In the genomic region with DNA sequence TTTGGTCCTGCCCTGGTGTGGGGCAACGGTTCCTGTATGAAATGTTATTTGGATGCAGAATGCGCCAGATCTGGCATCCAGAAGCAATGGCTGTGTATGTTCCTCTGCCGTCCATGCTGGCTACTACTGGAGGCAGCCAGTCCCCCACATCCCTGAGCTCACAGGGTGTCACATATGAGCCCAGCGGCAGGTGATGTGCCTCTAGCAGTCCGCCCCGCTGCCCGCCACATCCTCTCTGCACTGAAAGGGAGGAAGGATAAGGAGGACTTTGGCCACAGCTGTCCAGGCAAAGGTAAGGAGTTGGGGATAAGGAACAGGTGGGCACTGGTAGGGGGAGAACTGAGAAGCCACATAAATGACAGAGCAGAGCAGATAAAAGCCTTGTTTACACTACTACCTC, we compare ENCODE assay signal across 35 cellular contexts.
DNase-seq lines count a peak whose midpoint lies in the region; ATAC-seq and TF ChIP-seq lines count a peak whose summit lies in the region.
"Had no signal": no experiment of that assay in that cellular context is flagged by ENCODE, and none has a peak within 500 bp of the region (broad histone marks: within the 10 kb centered on the region; RNA-seq: fewer than 3 reads in every experiment).

No MANE protein-coding gene starts in this region.

- no peak overlapping the region for H3K56ac ChIP-seq in H9 (ENCODE audit: insufficient read length, low read depth, low read length)

- H2BK5ac ChIP-seq in H9 (ENCODE audit: insufficient read length, low read length) (no peak overlapping the region), neuronal stem cell (ENCODE audit: low read length) (no peak overlapping the region)

- H3K4me3 ChIP-seq in esophagus muscularis mucosa (no peak overlapping the region), neuronal stem cell (ENCODE audit: low read length in 2 of 2) (no peak overlapping the region)
- H3K4me3 ChIP-seq: A549; BLaER1; BLaER1 treated with 17β-estradiol and CSF1 and Interleukin-3, amounts not matched to agents 10 nM and 100 nM had no signal

- no peaks in the 10 kb centered on the region for H3K9me3 Mint-ChIP-seq in H9
- H3K9me3 Mint-ChIP-seq in WTC11: no peaks in the 10 kb centered on the region
- H3K9me3 Mint-ChIP-seq: CD4-positive, alpha-beta memory T cell; CD4-positive, alpha-beta T cell; CD4-positive, CD25-positive, alpha-beta regulatory T cell; CD8-positive, alpha-beta T cell had no signal

- H2AFZ ChIP-seq in H9 (ENCODE audit: low read length) (no peak overlapping the region), neuronal stem cell (ENCODE audit: low read length) (no peak overlapping the region)

- no peak overlapping the region for H3K23ac ChIP-seq in H9 (ENCODE audit: insufficient read length, low read depth, low read length)
- peak overlapping the region; percentile 30 for H3K23ac ChIP-seq in neuronal stem cell (ENCODE audit: low read depth, low read length, poor library complexity)

- no peaks in the 10 kb centered on the region for H3K79me2 ChIP-seq in H9 (ENCODE audit: insufficient read depth, low read length)

- TF ChIP-seq POLR2A in esophagus muscularis mucosa (IDR thresholded peaks at IDR 0.05; ENCODE audit: low read depth): no peak

- H2BK120ac ChIP-seq in H9 (ENCODE audit: low read depth, low read length, poor library complexity, severe bottlenecking) (no peak overlapping the region), neuronal stem cell (ENCODE audit: low read depth, low read length) (no peak overlapping the region)

- H2AK5ac ChIP-seq in H9 (ENCODE audit: insufficient read length, low read length) (no peak overlapping the region), neuronal stem cell (ENCODE audit: low read depth, low read length) (no peak overlapping the region)

- H3K36me3 Mint-ChIP-seq in H9 (ENCODE audit: insufficient read depth in 1 of 3, low read depth in 3 of 3) (no peaks in the 10 kb centered on the region), WTC11 (no peaks in the 10 kb centered on the region)
- H3K36me3 Mint-ChIP-seq: CD14-positive monocyte; CD4-positive, alpha-beta memory T cell; CD4-positive, CD25-positive, alpha-beta regulatory T cell; CD8-positive, alpha-beta memory T cell; CD8-positive, alpha-beta T cell had no signal

- H3K14ac ChIP-seq in H9 (ENCODE audit: insufficient read depth, low read length) (peak overlapping the region; percentile 75; the same call in 1 of the 2 replicates), neuronal stem cell (ENCODE audit: low read length) (no peak overlapping the region)

- H4K20me1 ChIP-seq in H9 (ENCODE audit: control insufficient read depth, insufficient read depth, insufficient read length): no peaks in the 10 kb centered on the region
- H4K20me1 ChIP-seq: BLaER1; BLaER1 treated with 17β-estradiol and CSF1 and Interleukin-3, amounts not matched to agents 10 nM and 100 nM had no signal

- H3K79me1 ChIP-seq in H9 (ENCODE audit: insufficient read depth, low read depth, low read length, poor library complexity, severe bottlenecking) (no peaks in the 10 kb centered on the region), neuronal stem cell (ENCODE audit: low read depth, low read length) (no peaks in the 10 kb centered on the region)

- H3K4me1 ChIP-seq in H9 (ENCODE audit: insufficient read depth, low read length): peaks cover 6% of the 10 kb centered on the region
- H3K4me1 ChIP-seq in esophagus muscularis mucosa: no peaks in the 10 kb centered on the region
- H3K4me1 ChIP-seq in neuronal stem cell (ENCODE audit: control insufficient read depth in 2 of 2, insufficient read depth in 1 of 2, low read depth in 1 of 2, low read length in 2 of 2): peaks cover 4% of the 10 kb centered on the region in 2 donors
- H3K4me1 ChIP-seq: A549, BE2C, Caco-2 had no signal

- H3K9me3 ChIP-seq in H9 (ENCODE audit: control insufficient read depth, low read depth, low read length) (no peaks in the 10 kb centered on the region), esophagus muscularis mucosa (no peaks in the 10 kb centered on the region), neuronal stem cell (replicated peaks in 1 of 2; ENCODE audit: control insufficient read depth in 2 of 2, insufficient read depth in 1 of 2, low read depth in 1 of 2, low read length in 2 of 2) (no peaks in the 10 kb centered on the region)
- H3K9me3 ChIP-seq: A549, BE2C, BLaER1, Caco-2 had no signal

- no peak for ATAC-seq in WTC11
- no peak for ATAC-seq in HG02884 (IDR thresholded peaks at IDR 0.05; ENCODE audit: unreplicated experiment)
- no peak for ATAC-seq in HG02852 (IDR thresholded peaks at IDR 0.05; ENCODE audit: unreplicated experiment)
- ATAC-seq in GM18868 (IDR thresholded peaks at IDR 0.05; ENCODE audit: unreplicated experiment): no peak
- ATAC-seq: A549; CD8-positive, alpha-beta T cell had no signal

- no peak for TF ChIP-seq EP300 in esophagus muscularis mucosa (IDR thresholded peaks at IDR 0.05)

- H4K91ac ChIP-seq in H9 (ENCODE audit: insufficient read length, low read depth, low read length): no peak overlapping the region
- no peak overlapping the region for H4K91ac ChIP-seq in neuronal stem cell (ENCODE audit: low read depth, low read length, poor library complexity)

- H4K5ac ChIP-seq in H9 (ENCODE audit: insufficient read length, low read depth, low read length): no peak overlapping the region

- H3K27ac ChIP-seq in H9 (ENCODE audit: insufficient read length, low read depth, low read length): no peak overlapping the region
- H3K27ac ChIP-seq in esophagus muscularis mucosa (replicated peaks in 1 of 4): no peak overlapping the region
- H3K27ac ChIP-seq in neuronal stem cell (replicated peaks; ENCODE audit: low read length): no peak overlapping the region
- H3K27ac ChIP-seq: 22Rv1; A549; BLaER1; BLaER1 treated with 17β-estradiol and CSF1 and Interleukin-3, amounts not matched to agents 10 nM and 100 nM; C4-2B had no signal

- H3K4me1 Mint-ChIP-seq in H9 (peaks cover 19 to 23% of the 10 kb centered on the region in 2 experiments), WTC11 (peaks cover 18% of the 10 kb centered on the region)
- H3K4me1 Mint-ChIP-seq: B cell; CD14-positive monocyte; CD4-positive, CD25-positive, alpha-beta regulatory T cell; CD8-positive, alpha-beta memory T cell had no signal

- H3K36me3 ChIP-seq in esophagus muscularis mucosa: no peaks in the 10 kb centered on the region
- H3K36me3 ChIP-seq in neuronal stem cell (replicated peaks in 1 of 2; ENCODE audit: control insufficient read depth in 2 of 2, insufficient read depth in 2 of 2, low read length in 2 of 2): no peaks in the 10 kb centered on the region
- H3K36me3 ChIP-seq: BE2C; BLaER1; BLaER1 treated with 17β-estradiol and CSF1 and Interleukin-3, amounts not matched to agents 10 nM and 100 nM had no signal

- WGBS in H9 (ENCODE audit: extremely low coverage, insufficient read length, low lambda C conversion rate): no CpG with 5 or more reads among the region's 7 CpGs
- 92% methylated on average over 7 of the region's 7 CpGs for WGBS in esophagus muscularis mucosa
- no CpG with 5 or more reads among the region's 7 CpGs for WGBS in neuronal stem cell (ENCODE audit: extremely low coverage in 2 of 2, insufficient read length in 2 of 2, insufficient replicate concordance in 1 of 2), 2 donors

- no peak overlapping the region for H3T11ph ChIP-seq in H9 (ENCODE audit: low read length)

- no peak for TF ChIP-seq CTCF in H9 (conservative IDR thresholded peaks at IDR 0.05)
- no peak for TF ChIP-seq CTCF in WTC11 (IDR thresholded peaks at IDR 0.05)
- TF ChIP-seq CTCF in esophagus muscularis mucosa (IDR thresholded peaks at IDR 0.05): no peak

- H3K27me3 Mint-ChIP-seq in H9 (ENCODE audit: low read depth) (no peaks in the 10 kb centered on the region), WTC11 (ENCODE audit: low read depth) (no peaks in the 10 kb centered on the region)
- H3K27me3 Mint-ChIP-seq: B cell; CD4-positive, alpha-beta T cell; CD4-positive, CD25-positive, alpha-beta regulatory T cell had no signal

- H3K4me2 ChIP-seq in H9 (ENCODE audit: insufficient read depth, insufficient read length, low read length) (no peak overlapping the region), neuronal stem cell (ENCODE audit: insufficient read depth, low read length, poor library complexity, severe bottlenecking) (no peak overlapping the region)
- H3K4me2 ChIP-seq: A549; BLaER1; BLaER1 treated with 17β-estradiol and CSF1 and Interleukin-3, amounts not matched to agents 10 nM and 100 nM had no signal

- DNase-seq in H9 (no peak), WTC11 (ENCODE audit: low spot score) (no peak), esophagus muscularis mucosa (ENCODE audit: extremely low spot score) (peak; percentile 50), neuronal stem cell (ENCODE audit: low spot score) (no peak), NCI-H345 treated with DMSO at 0.1 percent for 48 hours (lab: John Stamatoyannopoulos, UW; ENCODE audit: unreplicated experiment) (no peak)
- DNase-seq: 8988T; ACHN; AML-193; BE2C; C1 segment of cervical spinal cord; Caco-2; Calu3; CD4-positive, alpha-beta memory T cell; CD4-positive, alpha-beta T cell; CD4-positive, CD25-positive, alpha-beta regulatory T cell; CD8-positive, alpha-beta memory T cell; CD8-positive, alpha-beta T cell; COR-L47; DMS 273 treated with DMSO at 0.1 percent for 48 hours; DMS153; DMS53; DMS79; DMS79 treated with DMSO at 0.1 percent for 48 hours; DND-41; EL had no signal

- POLR2A ChIA-PET in WTC11 (lab: Charles Lee): no interaction called here

- no peak overlapping the region for H3K4me3 Mint-ChIP-seq in H9
- no peak overlapping the region for H3K4me3 Mint-ChIP-seq in WTC11
- H3K4me3 Mint-ChIP-seq: B cell; CD14-positive monocyte; CD4-positive, alpha-beta memory T cell; CD4-positive, alpha-beta T cell; CD4-positive, CD25-positive, alpha-beta regulatory T cell; CD8-positive, alpha-beta memory T cell; CD8-positive, alpha-beta T cell had no signal

- H2BK12ac ChIP-seq in H9 (ENCODE audit: insufficient read length, low read depth, low read length): no peak overlapping the region
- H2BK12ac ChIP-seq in neuronal stem cell (ENCODE audit: low read length): no peak overlapping the region

- H2BK15ac ChIP-seq in H9 (ENCODE audit: low read depth, low read length) (no peak overlapping the region), neuronal stem cell (ENCODE audit: low read length) (no peak overlapping the region)

- H3K27ac Mint-ChIP-seq in H9 (no peak overlapping the region), WTC11 (no peak overlapping the region)
- H3K27ac Mint-ChIP-seq: B cell; CD14-positive monocyte; CD4-positive, alpha-beta memory T cell; CD4-positive, alpha-beta T cell; CD4-positive, CD25-positive, alpha-beta regulatory T cell; CD8-positive, alpha-beta memory T cell; CD8-positive, alpha-beta T cell had no signal

- intact Hi-C loops in esophagus muscularis mucosa (cut with DNase I): no loop called here

- no peaks in the 10 kb centered on the region for H3K27me3 ChIP-seq in H9 (ENCODE audit: insufficient read depth, low read length)
- H3K27me3 ChIP-seq in esophagus muscularis mucosa: no peaks in the 10 kb centered on the region
- H3K27me3 ChIP-seq in neuronal stem cell (ENCODE audit: control insufficient read depth in 3 of 3, insufficient read depth in 3 of 3, low read depth in 1 of 3, low read length in 3 of 3): no peaks in the 10 kb centered on the region
- H3K27me3 ChIP-seq: BE2C; BLaER1; BLaER1 treated with 17β-estradiol and CSF1 and Interleukin-3, amounts not matched to agents 10 nM and 100 nM had no signal

- H3K4ac ChIP-seq in H9 (ENCODE audit: low read depth, low read length) (no peak overlapping the region), neuronal stem cell (ENCODE audit: low read length) (no peak overlapping the region)

- H3K23me2 ChIP-seq in H9 (ENCODE audit: insufficient read length, low read depth, low read length, poor library complexity, severe bottlenecking): no peaks in the 10 kb centered on the region

- H3K18ac ChIP-seq in H9 (ENCODE audit: insufficient read length, low read depth, low read length) (no peak overlapping the region), neuronal stem cell (ENCODE audit: low read length) (no peak overlapping the region)

- no peak overlapping the region for H4K8ac ChIP-seq in H9 (replicated peaks; ENCODE audit: insufficient read length, low read depth, low read length)
- H4K8ac ChIP-seq in neuronal stem cell (ENCODE audit: low read depth, low read length): no peak overlapping the region

- H3K9ac ChIP-seq in H9 (ENCODE audit: extremely low read depth, insufficient read length, low read length) (no peak overlapping the region), neuronal stem cell (ENCODE audit: low read depth, low read length, poor library complexity) (no peak overlapping the region)
- H3K9ac ChIP-seq: BLaER1; BLaER1 treated with 17β-estradiol and CSF1 and Interleukin-3, amounts not matched to agents 10 nM and 100 nM had no signal

- no peak overlapping the region for H2BK20ac ChIP-seq in H9 (ENCODE audit: low read depth, low read length, poor library complexity, severe bottlenecking)

- CTCF ChIA-PET in WTC11 (lab: Charles Lee): no interaction called here
